10 cellular contexts compared by ENCODE assay signal in genomic region chr7:50317221-50317678, GRCh38. TPM values are rescaled to one million over a fixed set of nuclear protein-coding genes. Genes with fewer than 3 reads are reported as not detected.
DNase-seq lines count a peak whose midpoint lies in the region; ATAC-seq and TF ChIP-seq lines count a peak whose summit lies in the region.
"Had no signal": no experiment of that assay in that cellular context is flagged by ENCODE, and none has a peak within 500 bp of the region (broad histone marks: within the 10 kb centered on the region; RNA-seq: fewer than 3 reads in every experiment).

No MANE protein-coding gene starts in this region.

- H3K9me2 ChIP-seq in MM.1S (replicated peaks; ENCODE audit: insufficient read depth, low read length) = no peaks in the 10 kb centered on the region

- H3K27me3 ChIP-seq in MM.1S (replicated peaks; ENCODE audit: insufficient read depth, low read length) = no peaks in the 10 kb centered on the region
- peaks cover 0 to 78% (median 43%) of the 10 kb centered on the region in 7 donors for H3K27me3 ChIP-seq in heart right ventricle

- no peaks in the 10 kb centered on the region for H3K9me3 Mint-ChIP-seq in naive B cell

- H3K79me2 ChIP-seq in MM.1S (ENCODE audit: low read length) = peaks cover 99% of the 10 kb centered on the region

- H3K9ac ChIP-seq in MM.1S (ENCODE audit: low read length) = peak overlapping the region; percentile 57

- H3K4me3 Mint-ChIP-seq in naive B cell = peak overlapping the region; percentile 57 to 92 (median 75)
- H3K4me3 Mint-ChIP-seq: brain had no signal

- no peaks in the 10 kb centered on the region for H4K20me1 ChIP-seq in MM.1S (ENCODE audit: insufficient read depth, low read length)

- peak overlapping the region; percentile 44; the same call in 1 of the 2 replicates for H3K4me3 ChIP-seq in MM.1S (ENCODE audit: low read length)
- no peak overlapping the region for H3K4me3 ChIP-seq in coronary artery
- H3K4me3 ChIP-seq in heart right ventricle = no peak overlapping the region

- DNase-seq in MM.1S (peak; percentile 81), naive B cell (peak; percentile 67), posterior cingulate gyrus (no peak), coronary artery (ENCODE audit: low spot score) (no peak), DMS79 (lab: John Stamatoyannopoulos, UW) (no peak), heart right ventricle (no peak)
- DNase-seq: GOT3 had no signal

- H3K36me3 ChIP-seq in MM.1S (replicated peaks; ENCODE audit: insufficient read depth, low read length) (peaks cover 6% of the 10 kb centered on the region; the same call in 1 of the 2 replicates), heart right ventricle (peaks cover 0 to 14% (median 0%) of the 10 kb centered on the region in 9 donors)

- peaks cover 16 to 30% of the 10 kb centered on the region in 2 donors for H3K36me3 Mint-ChIP-seq in naive B cell
- H3K36me3 Mint-ChIP-seq: brain had no signal

- ATAC-seq in GM18858 (IDR thresholded peaks at IDR 0.05; ENCODE audit: unreplicated experiment) (peak; percentile 61), HG02588 (IDR thresholded peaks at IDR 0.05; ENCODE audit: unreplicated experiment) (peak; percentile 66), naive B cell (ENCODE audit: low read depth in 2 of 2) (peak; percentile 90 to 92), heart right ventricle (no peak)

- WGBS in heart right ventricle, 2 donors = 78% methylated on average over 7 of the region's 7 CpGs

- peaks cover 45% of the 10 kb centered on the region for H3K4me1 ChIP-seq in MM.1S (ENCODE audit: low read length)
- H3K4me1 ChIP-seq in heart right ventricle = peaks cover 0 to 75% (median 0%) of the 10 kb centered on the region in 9 donors

- no peaks in the 10 kb centered on the region for H3K27me3 Mint-ChIP-seq in naive B cell

- H3K4me2 ChIP-seq in MM.1S (ENCODE audit: low read depth, low read length) = peak overlapping the region; percentile 92

- no peaks in the 10 kb centered on the region for H3K9me3 ChIP-seq in MM.1S (replicated peaks; ENCODE audit: insufficient read depth, low read length)
- no peaks in the 10 kb centered on the region for H3K9me3 ChIP-seq in heart right ventricle

- TF ChIP-seq CTCF in MM.1S (IDR thresholded peaks at IDR 0.05; ENCODE audit: low read length) = peak; percentile 38
- no peak for TF ChIP-seq CTCF in coronary artery (IDR thresholded peaks at IDR 0.05)
- no peak for TF ChIP-seq CTCF in heart right ventricle (IDR thresholded peaks at IDR 0.05)

- H3F3A ChIP-seq in MM.1S (ENCODE audit: insufficient read depth, low read length) = peaks cover 40% of the 10 kb centered on the region

- no peak overlapping the region for H2AFZ ChIP-seq in MM.1S (ENCODE audit: low read length)

- H3K27ac Mint-ChIP-seq in naive B cell = peak overlapping the region; percentile 88 to 99 (median 96)

- H3K27ac ChIP-seq in MM.1S (ENCODE audit: low read length) (peak overlapping the region; percentile 80), coronary artery (no peak overlapping the region), heart right ventricle (peak overlapping the region in 1 of 10 donors; percentile 92)

- peaks cover 78 to 96% (median 88%) of the 10 kb centered on the region in 3 donors for H3K4me1 Mint-ChIP-seq in naive B cell

- intact Hi-C loops in posterior cingulate gyrus (cut with DNase I) = no loop called here
- intact Hi-C loops in heart right ventricle (cut with DNase I) = no loop called here

RNA-seq across cellular contexts. Expression of gene IKZF1, which starts 12.7 kb away (rescaled TPM):
- 100 to 1,000 TPM; 127 to 347 (median 205) TPM for polyA plus RNA-seq in naive B cell (ENCODE audit: low read depth in 6 of 6)
- total RNA-seq in heart right ventricle = 10 to 100 TPM in 1 of 10 donors, 1 to 10 TPM in 7, under 1 TPM in 2; 0.88 to 20.2 (median 1.9) TPM
- polyA plus RNA-seq in heart right ventricle = under 1 TPM; 0.46 to 0.51 TPM

Comparison
In these comparisons a context has a peak if more than half of its experiments do, and no peak if none do; other contexts are left out.
1. ATAC-seq: peak in GM18858 (single experiment), HG02588 (single experiment) and naive B cell (2 of 2); none in heart right ventricle (0 of 8).
2. DNase-seq: peak in MM.1S (single experiment) and naive B cell (single experiment); none in posterior cingulate gyrus (0 of 10), coronary artery (single experiment), DMS79 (single experiment) and heart right ventricle (0 of 2).
3. RNA of gene IKZF1, which starts 12.7 kb away (polyA plus RNA-seq): 127 to 347 TPM in naive B cell; 0.46 to 0.51 TPM in heart right ventricle; every median in the first group is over 10 times any median in the second.